In the genomic region with DNA sequence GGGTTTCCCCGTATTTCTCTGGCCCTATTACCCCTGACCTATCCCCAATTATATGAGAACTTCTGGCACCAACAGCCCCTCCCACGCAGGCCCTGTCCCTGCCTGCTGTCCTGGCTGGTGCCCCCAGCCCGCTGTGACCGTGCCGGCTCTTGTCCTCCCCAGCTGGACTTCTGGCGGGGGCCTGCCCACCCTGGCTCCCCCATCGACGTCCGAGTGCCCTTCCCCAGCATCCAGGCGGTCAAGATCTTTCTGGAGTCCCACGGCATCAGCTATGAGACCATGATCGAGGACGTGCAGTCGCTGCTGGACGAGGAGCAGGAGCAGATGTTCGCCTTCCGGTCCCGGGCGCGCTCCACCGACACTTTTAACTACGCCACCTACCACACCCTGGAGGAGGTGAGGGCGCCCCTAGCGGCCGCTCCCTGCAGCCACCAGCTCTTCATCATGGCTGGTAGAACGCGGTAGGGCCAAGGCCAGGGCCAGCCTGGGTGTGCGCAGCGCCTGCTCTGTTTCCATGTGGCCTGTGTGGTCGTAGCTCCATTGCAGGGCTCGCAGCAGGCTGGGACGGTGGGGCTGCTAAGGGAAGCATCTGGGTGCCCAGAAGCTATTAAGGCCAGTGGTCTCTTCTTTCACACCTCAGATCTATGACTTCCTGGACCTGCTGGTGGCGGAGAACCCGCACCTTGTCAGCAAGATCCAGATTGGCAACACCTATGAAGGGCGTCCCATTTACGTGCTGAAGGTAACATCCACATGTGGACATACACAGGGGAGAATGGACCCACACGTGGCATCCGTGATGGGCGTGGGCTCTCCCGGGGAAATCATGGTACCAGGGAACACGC, we compare ENCODE assay signal across 1 cellular context.
TF ChIP-seq lines count a peak whose summit lies in the region.

No MANE protein-coding gene starts in this region.

TF ChIP-seq in K562, 482 proteins besides CTCF, POLR2A, EP300 and RAD21 (continues in another document):
- no peak for TF ChIP-seq GATAD2A (IDR thresholded peaks at IDR 0.05)
- TF ChIP-seq MYC (IDR thresholded peaks at IDR 0.05; ENCODE audit: low read depth, low read length), result 0 out of 2 replicates have a peak, but pooled peaks have one; percentile 31
- no peak for TF ChIP-seq MYC (CRISPR knock-in tag; IDR thresholded peaks at IDR 0.05; ENCODE audit: borderline replicate concordance, low read depth)
- 0 out of 4 replicates have a peak, but pooled peaks of 1 of the 2 experiments have one; percentile 17 for TF ChIP-seq RCOR1 (IDR thresholded peaks at IDR 0.05; ENCODE audit: borderline replicate concordance in 1 of 2, low read depth in 2 of 2, low read length in 2 of 2)
- TF ChIP-seq GABPB1 (CRISPR knock-in tag; IDR thresholded peaks at IDR 0.05), result no peak
- no peak for TF ChIP-seq ATF1 (CRISPR knock-in tag; IDR thresholded peaks at IDR 0.05)
- TF ChIP-seq ATF1 (tag; IDR thresholded peaks at IDR 0.05), result no peak
- TF ChIP-seq, protein P1, sequence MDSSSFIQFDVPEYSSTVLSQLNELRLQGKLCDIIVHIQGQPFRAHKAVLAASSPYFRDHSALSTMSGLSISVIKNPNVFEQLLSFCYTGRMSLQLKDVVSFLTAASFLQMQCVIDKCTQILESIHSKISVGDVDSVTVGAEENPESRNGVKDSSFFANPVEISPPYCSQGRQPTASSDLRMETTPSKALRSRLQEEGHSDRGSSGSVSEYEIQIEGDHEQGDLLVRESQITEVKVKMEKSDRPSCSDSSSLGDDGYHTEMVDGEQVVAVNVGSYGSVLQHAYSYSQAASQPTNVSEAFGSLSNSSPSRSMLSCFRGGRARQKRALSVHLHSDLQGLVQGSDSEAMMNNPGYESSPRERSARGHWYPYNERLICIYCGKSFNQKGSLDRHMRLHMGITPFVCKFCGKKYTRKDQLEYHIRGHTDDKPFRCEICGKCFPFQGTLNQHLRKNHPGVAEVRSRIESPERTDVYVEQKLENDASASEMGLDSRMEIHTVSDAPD (CRISPR knock-in tag; IDR thresholded peaks at IDR 0.05), result no peak
- TF ChIP-seq, protein P2, sequence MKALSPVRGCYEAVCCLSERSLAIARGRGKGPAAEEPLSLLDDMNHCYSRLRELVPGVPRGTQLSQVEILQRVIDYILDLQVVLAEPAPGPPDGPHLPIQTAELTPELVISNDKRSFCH (CRISPR knock-in tag; IDR thresholded peaks at IDR 0.05), result no peak
- TF ChIP-seq, protein P2 (tag; IDR thresholded peaks at IDR 0.05), result 0 out of 2 replicates have a peak, but pooled peaks have one; percentile 19
- no peak for TF ChIP-seq KLF1 (tag; IDR thresholded peaks at IDR 0.05)
- TF ChIP-seq GATAD2B (IDR thresholded peaks at IDR 0.05; ENCODE audit: borderline replicate concordance), result no peak
- TF ChIP-seq ATF7 (IDR thresholded peaks at IDR 0.05), result 0 out of 2 replicates have a peak, but pooled peaks have one; percentile 9
- TF ChIP-seq CBX1 (IDR thresholded peaks at IDR 0.05; ENCODE audit: low read depth), result peak; percentile 85; the same call in 1 of the 2 replicates
- TF ChIP-seq ZNF146 (CRISPR knock-in tag; IDR thresholded peaks at IDR 0.05; ENCODE audit: unreplicated experiment), result peak; percentile 6
- TF ChIP-seq IFI16 (CRISPR knock-in tag; IDR thresholded peaks at IDR 0.05), result no peak
- no peak for TF ChIP-seq NR3C1 (CRISPR knock-in tag; IDR thresholded peaks at IDR 0.05)
- TF ChIP-seq SMAD4 (CRISPR knock-in tag; conservative IDR thresholded peaks at IDR 0.05), result 0 out of 2 replicates have a peak, but pooled peaks have one; percentile 21
- TF ChIP-seq TAF15 (IDR thresholded peaks at IDR 0.05; ENCODE audit: low read depth, low read length), result no peak
- no peak for TF ChIP-seq TCF7L2 (IDR thresholded peaks at IDR 0.05; ENCODE audit: low read depth, low read length)
- TF ChIP-seq CREBBP (IDR thresholded peaks at IDR 0.05; ENCODE audit: low read depth, low read length), result no peak
- TF ChIP-seq NFYB (IDR thresholded peaks at IDR 0.05; ENCODE audit: extremely low read depth, insufficient read length), result no peak
- 0 out of 4 replicates have a peak, but pooled peaks of 1 of the 2 experiments have one; percentile 29 for TF ChIP-seq TBL1XR1 (IDR thresholded peaks at IDR 0.05; ENCODE audit: low read length in 2 of 2)
- 0 out of 2 replicates have a peak, but pooled peaks have one; percentile 15 for TF ChIP-seq ZKSCAN1 (IDR thresholded peaks at IDR 0.05; ENCODE audit: low read depth, low read length)
- TF ChIP-seq ZNF165 (CRISPR knock-in tag; IDR thresholded peaks at IDR 0.05; ENCODE audit: borderline replicate concordance), result no peak
- TF ChIP-seq, protein P3, sequence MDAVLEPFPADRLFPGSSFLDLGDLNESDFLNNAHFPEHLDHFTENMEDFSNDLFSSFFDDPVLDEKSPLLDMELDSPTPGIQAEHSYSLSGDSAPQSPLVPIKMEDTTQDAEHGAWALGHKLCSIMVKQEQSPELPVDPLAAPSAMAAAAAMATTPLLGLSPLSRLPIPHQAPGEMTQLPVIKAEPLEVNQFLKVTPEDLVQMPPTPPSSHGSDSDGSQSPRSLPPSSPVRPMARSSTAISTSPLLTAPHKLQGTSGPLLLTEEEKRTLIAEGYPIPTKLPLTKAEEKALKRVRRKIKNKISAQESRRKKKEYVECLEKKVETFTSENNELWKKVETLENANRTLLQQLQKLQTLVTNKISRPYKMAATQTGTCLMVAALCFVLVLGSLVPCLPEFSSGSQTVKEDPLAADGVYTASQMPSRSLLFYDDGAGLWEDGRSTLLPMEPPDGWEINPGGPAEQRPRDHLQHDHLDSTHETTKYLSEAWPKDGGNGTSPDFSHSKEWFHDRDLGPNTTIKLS (IDR thresholded peaks at IDR 0.05; ENCODE audit: borderline replicate concordance, low read depth), result no peak
- TF ChIP-seq, protein P4, sequence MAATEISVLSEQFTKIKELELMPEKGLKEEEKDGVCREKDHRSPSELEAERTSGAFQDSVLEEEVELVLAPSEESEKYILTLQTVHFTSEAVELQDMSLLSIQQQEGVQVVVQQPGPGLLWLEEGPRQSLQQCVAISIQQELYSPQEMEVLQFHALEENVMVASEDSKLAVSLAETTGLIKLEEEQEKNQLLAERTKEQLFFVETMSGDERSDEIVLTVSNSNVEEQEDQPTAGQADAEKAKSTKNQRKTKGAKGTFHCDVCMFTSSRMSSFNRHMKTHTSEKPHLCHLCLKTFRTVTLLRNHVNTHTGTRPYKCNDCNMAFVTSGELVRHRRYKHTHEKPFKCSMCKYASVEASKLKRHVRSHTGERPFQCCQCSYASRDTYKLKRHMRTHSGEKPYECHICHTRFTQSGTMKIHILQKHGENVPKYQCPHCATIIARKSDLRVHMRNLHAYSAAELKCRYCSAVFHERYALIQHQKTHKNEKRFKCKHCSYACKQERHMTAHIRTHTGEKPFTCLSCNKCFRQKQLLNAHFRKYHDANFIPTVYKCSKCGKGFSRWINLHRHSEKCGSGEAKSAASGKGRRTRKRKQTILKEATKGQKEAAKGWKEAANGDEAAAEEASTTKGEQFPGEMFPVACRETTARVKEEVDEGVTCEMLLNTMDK (IDR thresholded peaks at IDR 0.05; ENCODE audit: borderline replicate concordance, insufficient read depth, low read depth, low read length, poor library complexity, severe bottlenecking), result peak; percentile 84
- TF ChIP-seq ZNF436 (CRISPR knock-in tag; IDR thresholded peaks at IDR 0.05), result no peak
- TF ChIP-seq, protein P5, sequence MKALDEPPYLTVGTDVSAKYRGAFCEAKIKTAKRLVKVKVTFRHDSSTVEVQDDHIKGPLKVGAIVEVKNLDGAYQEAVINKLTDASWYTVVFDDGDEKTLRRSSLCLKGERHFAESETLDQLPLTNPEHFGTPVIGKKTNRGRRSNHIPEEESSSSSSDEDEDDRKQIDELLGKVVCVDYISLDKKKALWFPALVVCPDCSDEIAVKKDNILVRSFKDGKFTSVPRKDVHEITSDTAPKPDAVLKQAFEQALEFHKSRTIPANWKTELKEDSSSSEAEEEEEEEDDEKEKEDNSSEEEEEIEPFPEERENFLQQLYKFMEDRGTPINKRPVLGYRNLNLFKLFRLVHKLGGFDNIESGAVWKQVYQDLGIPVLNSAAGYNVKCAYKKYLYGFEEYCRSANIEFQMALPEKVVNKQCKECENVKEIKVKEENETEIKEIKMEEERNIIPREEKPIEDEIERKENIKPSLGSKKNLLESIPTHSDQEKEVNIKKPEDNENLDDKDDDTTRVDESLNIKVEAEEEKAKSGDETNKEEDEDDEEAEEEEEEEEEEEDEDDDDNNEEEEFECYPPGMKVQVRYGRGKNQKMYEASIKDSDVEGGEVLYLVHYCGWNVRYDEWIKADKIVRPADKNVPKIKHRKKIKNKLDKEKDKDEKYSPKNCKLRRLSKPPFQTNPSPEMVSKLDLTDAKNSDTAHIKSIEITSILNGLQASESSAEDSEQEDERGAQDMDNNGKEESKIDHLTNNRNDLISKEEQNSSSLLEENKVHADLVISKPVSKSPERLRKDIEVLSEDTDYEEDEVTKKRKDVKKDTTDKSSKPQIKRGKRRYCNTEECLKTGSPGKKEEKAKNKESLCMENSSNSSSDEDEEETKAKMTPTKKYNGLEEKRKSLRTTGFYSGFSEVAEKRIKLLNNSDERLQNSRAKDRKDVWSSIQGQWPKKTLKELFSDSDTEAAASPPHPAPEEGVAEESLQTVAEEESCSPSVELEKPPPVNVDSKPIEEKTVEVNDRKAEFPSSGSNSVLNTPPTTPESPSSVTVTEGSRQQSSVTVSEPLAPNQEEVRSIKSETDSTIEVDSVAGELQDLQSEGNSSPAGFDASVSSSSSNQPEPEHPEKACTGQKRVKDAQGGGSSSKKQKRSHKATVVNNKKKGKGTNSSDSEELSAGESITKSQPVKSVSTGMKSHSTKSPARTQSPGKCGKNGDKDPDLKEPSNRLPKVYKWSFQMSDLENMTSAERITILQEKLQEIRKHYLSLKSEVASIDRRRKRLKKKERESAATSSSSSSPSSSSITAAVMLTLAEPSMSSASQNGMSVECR (CRISPR knock-in tag; IDR thresholded peaks at IDR 0.05), result peak; percentile 39; the same call in 1 of the 2 replicates
- peak; percentile 56; the same call in 1 of the 2 replicates for TF ChIP-seq CC2D1A (IDR thresholded peaks at IDR 0.05)
- TF ChIP-seq MAFF (IDR thresholded peaks at IDR 0.05; ENCODE audit: low read length), result no peak
- TF ChIP-seq MCM2 (IDR thresholded peaks at IDR 0.05; ENCODE audit: low read depth), result no peak
- TF ChIP-seq, protein P6, sequence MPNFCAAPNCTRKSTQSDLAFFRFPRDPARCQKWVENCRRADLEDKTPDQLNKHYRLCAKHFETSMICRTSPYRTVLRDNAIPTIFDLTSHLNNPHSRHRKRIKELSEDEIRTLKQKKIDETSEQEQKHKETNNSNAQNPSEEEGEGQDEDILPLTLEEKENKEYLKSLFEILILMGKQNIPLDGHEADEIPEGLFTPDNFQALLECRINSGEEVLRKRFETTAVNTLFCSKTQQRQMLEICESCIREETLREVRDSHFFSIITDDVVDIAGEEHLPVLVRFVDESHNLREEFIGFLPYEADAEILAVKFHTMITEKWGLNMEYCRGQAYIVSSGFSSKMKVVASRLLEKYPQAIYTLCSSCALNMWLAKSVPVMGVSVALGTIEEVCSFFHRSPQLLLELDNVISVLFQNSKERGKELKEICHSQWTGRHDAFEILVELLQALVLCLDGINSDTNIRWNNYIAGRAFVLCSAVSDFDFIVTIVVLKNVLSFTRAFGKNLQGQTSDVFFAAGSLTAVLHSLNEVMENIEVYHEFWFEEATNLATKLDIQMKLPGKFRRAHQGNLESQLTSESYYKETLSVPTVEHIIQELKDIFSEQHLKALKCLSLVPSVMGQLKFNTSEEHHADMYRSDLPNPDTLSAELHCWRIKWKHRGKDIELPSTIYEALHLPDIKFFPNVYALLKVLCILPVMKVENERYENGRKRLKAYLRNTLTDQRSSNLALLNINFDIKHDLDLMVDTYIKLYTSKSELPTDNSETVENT (CRISPR knock-in tag; IDR thresholded peaks at IDR 0.05), result no peak
- TF ChIP-seq RBFOX2 (IDR thresholded peaks at IDR 0.05; ENCODE audit: low read depth, low read length), result peak; percentile 52
- TF ChIP-seq STAG1 (CRISPR knock-in tag; IDR thresholded peaks at IDR 0.05; ENCODE audit: borderline replicate concordance), result no peak
- TF ChIP-seq ETV1 (tag; conservative IDR thresholded peaks at IDR 0.05; ENCODE audit: low read depth), result peak; percentile 35; the same call in 1 of the 2 replicates
- peak; percentile 30; the same call in 1 of the 2 replicates for TF ChIP-seq CTBP1 (IDR thresholded peaks at IDR 0.05; ENCODE audit: borderline replicate concordance)
- TF ChIP-seq CBFA2T2 (conservative IDR thresholded peaks at IDR 0.05), result no peak
- no peak for TF ChIP-seq HNRNPL (IDR thresholded peaks at IDR 0.05; ENCODE audit: low read depth, low read length)
- TF ChIP-seq GABPB2 (CRISPR knock-in tag; conservative IDR thresholded peaks at IDR 0.05), result no peak
- TF ChIP-seq, protein P7, sequence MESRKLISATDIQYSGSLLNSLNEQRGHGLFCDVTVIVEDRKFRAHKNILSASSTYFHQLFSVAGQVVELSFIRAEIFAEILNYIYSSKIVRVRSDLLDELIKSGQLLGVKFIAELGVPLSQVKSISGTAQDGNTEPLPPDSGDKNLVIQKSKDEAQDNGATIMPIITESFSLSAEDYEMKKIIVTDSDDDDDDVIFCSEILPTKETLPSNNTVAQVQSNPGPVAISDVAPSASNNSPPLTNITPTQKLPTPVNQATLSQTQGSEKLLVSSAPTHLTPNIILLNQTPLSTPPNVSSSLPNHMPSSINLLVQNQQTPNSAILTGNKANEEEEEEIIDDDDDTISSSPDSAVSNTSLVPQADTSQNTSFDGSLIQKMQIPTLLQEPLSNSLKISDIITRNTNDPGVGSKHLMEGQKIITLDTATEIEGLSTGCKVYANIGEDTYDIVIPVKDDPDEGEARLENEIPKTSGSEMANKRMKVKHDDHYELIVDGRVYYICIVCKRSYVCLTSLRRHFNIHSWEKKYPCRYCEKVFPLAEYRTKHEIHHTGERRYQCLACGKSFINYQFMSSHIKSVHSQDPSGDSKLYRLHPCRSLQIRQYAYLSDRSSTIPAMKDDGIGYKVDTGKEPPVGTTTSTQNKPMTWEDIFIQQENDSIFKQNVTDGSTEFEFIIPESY (CRISPR knock-in tag; IDR thresholded peaks at IDR 0.05), result peak; percentile 99
- TF ChIP-seq GTF2E2 (tag; IDR thresholded peaks at IDR 0.05), result no peak
